ENCODE assay signal across 1 cellular context in genomic region chrX:13759152-13759718, GRCh38.
TF ChIP-seq lines count a peak whose summit lies in the region.

No MANE protein-coding gene starts in this region.

TF ChIP-seq in SK-N-SH, 30 proteins besides CTCF, POLR2A, EP300 and RAD21 (continued from another document):
- TF ChIP-seq TAF1 (IDR thresholded peaks at IDR 0.05; ENCODE audit: borderline replicate concordance, low read depth, low read length) (no peak), ELF1 (IDR thresholded peaks at IDR 0.05) (no peak), NFIC (IDR thresholded peaks at IDR 0.05; ENCODE audit: borderline replicate concordance) (no peak)
